In the genomic region with DNA sequence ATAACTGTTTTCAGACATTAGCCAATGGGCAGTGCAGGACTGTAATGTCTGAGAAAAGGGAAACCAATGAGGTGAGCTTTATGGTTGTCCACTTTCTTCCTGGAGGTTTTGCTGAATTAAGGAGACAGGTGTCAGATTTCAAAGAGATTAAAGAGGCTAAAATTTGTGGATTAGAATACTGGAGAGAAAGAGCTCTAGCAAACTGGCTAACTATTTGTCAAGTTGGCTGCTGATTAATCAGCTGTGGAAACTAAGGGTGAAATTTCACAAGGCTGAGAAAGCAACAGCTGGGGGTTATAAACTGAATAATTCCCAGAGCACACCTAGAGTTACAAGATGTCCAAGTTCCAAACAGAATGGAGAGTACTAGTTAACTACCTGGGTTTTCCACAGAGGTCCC, we compare ENCODE assay signal across 23 cellular contexts.
"Had no signal": no experiment of that assay in that cellular context is flagged by ENCODE, and none has a peak within 500 bp of the region (broad histone marks: within the 10 kb centered on the region; RNA-seq: fewer than 3 reads in every experiment).

No MANE protein-coding gene starts in this region.

- H3K4me1 ChIP-seq: heart left ventricle, right atrium auricular region, upper lobe of left lung had no signal

- H3K27me3 ChIP-seq: brain microvascular endothelial cell, heart left ventricle, right atrium auricular region, upper lobe of left lung had no signal

- H3K27me3 Mint-ChIP-seq: activated CD4-positive, alpha-beta memory T cell treated with anti-CD3 and anti-CD28 coated beads, Interleukin-2, amount 10 ng/mL, durations not matched to agents 7 days and 5 days; activated CD4-positive, alpha-beta T cell treated with anti-CD3 and anti-CD28 coated beads, Interleukin-2, amount 10 ng/mL, durations not matched to agents 24 days and 14 days; activated CD8-positive, alpha-beta memory T cell treated with anti-CD3 and anti-CD28 coated beads, Interleukin-2, amount 10 ng/mL, durations not matched to agents 7 days and 5 days; activated naive CD8-positive, alpha-beta T cell treated with anti-CD3 and anti-CD28 coated beads, Interleukin-2, amount 50 U/mL, for 24 hours; naive thymus-derived CD8-positive, alpha-beta T cell; progenitor cell of endocrine pancreas had no signal

- DNase-seq: activated CD4-positive, alpha-beta memory T cell treated with anti-CD3 and anti-CD28 coated beads, Interleukin-2, amount 10 ng/mL, durations not matched to agents 7 days and 5 days; activated CD4-positive, alpha-beta T cell treated with anti-CD3 and anti-CD28 coated beads, Interleukin-2, amount 10 ng/mL, durations not matched to agents 24 days and 14 days; activated CD8-positive, alpha-beta memory T cell treated with anti-CD3 and anti-CD28 coated beads, Interleukin-2, amount 10 ng/mL, durations not matched to agents 7 days and 5 days; activated gamma-delta T cell; activated naive CD4-positive, alpha-beta T cell treated with anti-CD3 and anti-CD28 coated beads, Interleukin-2, amount 50 U/mL, for 16 hours; activated naive CD8-positive, alpha-beta T cell treated with anti-CD3 and anti-CD28 coated beads, Interleukin-2, amount 50 U/mL, for 24 hours; activated T-cell treated with anti-CD3 and anti-CD28 coated beads for 4 hours; brain microvascular endothelial cell; central memory CD4-positive, alpha-beta T cell; dermis blood vessel endothelial cell; effector memory CD4-positive, alpha-beta T cell; heart left ventricle; naive thymus-derived CD8-positive, alpha-beta T cell; stimulated activated CD4-positive, alpha-beta T cell treated with anti-CD3 and anti-CD28 coated beads, Interleukin-4, amount 100 ng/mL, for 24 hours; stimulated activated naive CD4-positive, alpha-beta T cell treated with Interleukin-2 at 50 U/mL for 16 hours; upper lobe of left lung had no signal

- H3K4me3 Mint-ChIP-seq: activated CD4-positive, alpha-beta memory T cell treated with anti-CD3 and anti-CD28 coated beads, Interleukin-2, amount 10 ng/mL, durations not matched to agents 7 days and 5 days; activated CD4-positive, alpha-beta T cell treated with anti-CD3 and anti-CD28 coated beads, Interleukin-2, amount 10 ng/mL, durations not matched to agents 24 days and 14 days; activated CD8-positive, alpha-beta memory T cell treated with anti-CD3 and anti-CD28 coated beads, Interleukin-2, amount 10 ng/mL, durations not matched to agents 7 days and 5 days; activated naive CD8-positive, alpha-beta T cell treated with anti-CD3 and anti-CD28 coated beads, Interleukin-2, amount 50 U/mL, for 24 hours; activated T-helper 1 cell treated with anti-CD3 and anti-CD28 coated beads, Interleukin-12 subunit alpha, Interleukin-12 subunit beta, Interleukin-2, Interleukin-4 antibody, amounts not matched to agents 30 ng/mL and 10 ng/mL and 1 ng/mL, durations not matched to agents 14 hours and 24 hours and 36 hours; naive thymus-derived CD8-positive, alpha-beta T cell had no signal

- H3K27ac Mint-ChIP-seq: activated CD4-positive, alpha-beta memory T cell treated with anti-CD3 and anti-CD28 coated beads, Interleukin-2, amount 10 ng/mL, durations not matched to agents 7 days and 5 days; activated CD4-positive, alpha-beta T cell treated with anti-CD3 and anti-CD28 coated beads, Interleukin-2, amount 10 ng/mL, durations not matched to agents 24 days and 14 days; activated CD8-positive, alpha-beta memory T cell treated with anti-CD3 and anti-CD28 coated beads, Interleukin-2, amount 10 ng/mL, durations not matched to agents 7 days and 5 days; activated naive CD8-positive, alpha-beta T cell treated with anti-CD3 and anti-CD28 coated beads, Interleukin-2, amount 50 U/mL, for 24 hours; activated T-helper 1 cell treated with anti-CD3 and anti-CD28 coated beads, Interleukin-12 subunit alpha, Interleukin-12 subunit beta, Interleukin-2, Interleukin-4 antibody, amounts not matched to agents 30 ng/mL and 10 ng/mL and 1 ng/mL, durations not matched to agents 14 hours and 24 hours and 36 hours; naive thymus-derived CD8-positive, alpha-beta T cell had no signal

- H3K4me1 Mint-ChIP-seq: activated CD4-positive, alpha-beta memory T cell treated with anti-CD3 and anti-CD28 coated beads, Interleukin-2, amount 10 ng/mL, durations not matched to agents 7 days and 5 days; activated CD4-positive, alpha-beta T cell treated with anti-CD3 and anti-CD28 coated beads, Interleukin-2, amount 10 ng/mL, durations not matched to agents 24 days and 14 days; activated CD8-positive, alpha-beta memory T cell treated with anti-CD3 and anti-CD28 coated beads, Interleukin-2, amount 10 ng/mL, durations not matched to agents 7 days and 5 days; activated naive CD8-positive, alpha-beta T cell treated with anti-CD3 and anti-CD28 coated beads, Interleukin-2, amount 50 U/mL, for 24 hours; naive thymus-derived CD8-positive, alpha-beta T cell had no signal

- H3K36me3 Mint-ChIP-seq: activated CD8-positive, alpha-beta memory T cell treated with anti-CD3 and anti-CD28 coated beads, Interleukin-2, amount 10 ng/mL, durations not matched to agents 7 days and 5 days had no signal

- H3K9me3 Mint-ChIP-seq: activated CD4-positive, alpha-beta memory T cell treated with anti-CD3 and anti-CD28 coated beads, Interleukin-2, amount 10 ng/mL, durations not matched to agents 7 days and 5 days; activated CD4-positive, alpha-beta T cell treated with anti-CD3 and anti-CD28 coated beads, Interleukin-2, amount 10 ng/mL, durations not matched to agents 24 days and 14 days; activated naive CD8-positive, alpha-beta T cell treated with anti-CD3 and anti-CD28 coated beads, Interleukin-2, amount 50 U/mL, for 24 hours; activated T-helper 1 cell treated with anti-CD3 and anti-CD28 coated beads, Interleukin-12 subunit alpha, Interleukin-12 subunit beta, Interleukin-2, Interleukin-4 antibody, amounts not matched to agents 30 ng/mL and 10 ng/mL and 1 ng/mL, durations not matched to agents 14 hours and 24 hours and 36 hours; naive thymus-derived CD8-positive, alpha-beta T cell had no signal

- H3K4me3 ChIP-seq: heart left ventricle, lung, right atrium auricular region, upper lobe of left lung had no signal

- H3K9me3 ChIP-seq: heart left ventricle, right atrium auricular region, upper lobe of left lung had no signal

- H3K27ac ChIP-seq: brain microvascular endothelial cell, heart left ventricle, right atrium auricular region, upper lobe of left lung, VCaP had no signal

- ATAC-seq: activated CD4-positive, CD25-positive, alpha-beta regulatory T cell treated with anti-CD3 and anti-CD28 coated beads, Interleukin-2, amount 50 U/mL, for 24 hours; activated CD8-positive, alpha-beta memory T cell treated with anti-CD3 and anti-CD28 coated beads, Interleukin-2, amount 10 ng/mL, durations not matched to agents 7 days and 5 days; activated naive CD8-positive, alpha-beta T cell treated with anti-CD3 and anti-CD28 coated beads, Interleukin-2, amount 50 U/mL, for 24 hours; heart left ventricle; left lobe of liver; naive thymus-derived CD8-positive, alpha-beta T cell had no signal

- H3K36me3 ChIP-seq: brain microvascular endothelial cell, heart left ventricle, right atrium auricular region, upper lobe of left lung had no signal
